Comparison of ENCODE assay signal across 14 cellular contexts in the genomic region with DNA sequence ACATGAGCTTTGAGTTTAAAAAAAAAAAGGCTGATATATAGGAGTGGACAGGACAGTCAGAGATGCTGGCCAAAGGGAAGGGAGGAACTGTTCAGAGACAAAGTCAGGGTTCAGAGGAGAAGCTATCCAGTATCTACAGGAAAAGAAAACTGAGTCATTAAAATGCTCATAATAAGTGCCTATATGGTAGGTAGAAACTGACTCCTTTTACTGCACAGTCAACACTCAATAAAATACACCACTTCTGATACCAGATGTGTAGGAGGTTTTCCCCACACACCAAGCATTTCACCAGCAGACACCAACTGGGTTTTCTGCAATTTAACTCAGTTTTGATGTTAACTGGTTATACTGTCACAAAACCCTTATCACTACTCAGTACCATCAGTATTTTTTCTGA. TPM values are rescaled to one million over a fixed set of nuclear protein-coding genes. Genes with fewer than 3 reads are reported as not detected.
DNase-seq lines count a peak whose midpoint lies in the region; ATAC-seq, FAIRE-seq and TF ChIP-seq lines count a peak whose summit lies in the region.
"Had no signal": no experiment of that assay in that cellular context is flagged by ENCODE, and none has a peak within 500 bp of the region (broad histone marks: within the 10 kb centered on the region; RNA-seq: fewer than 3 reads in every experiment).

No MANE protein-coding gene starts in this region.

- TF ChIP-seq POLR2A in GM12878 (IDR thresholded peaks at IDR 0.05; ENCODE audit: low read depth, low read length) = no peak

- RAD21 ChIA-PET in GM12878 (lab: Charles Lee; ENCODE audit: unreplicated experiment) = interaction anchor here (0.7 to 1.9 kb wide), 4 partner anchors 10 to 60 kb away, joined by 3 to 5 read pairs (median 3); no protein-coding TSS in a partner anchor

- H3K36me3 Mint-ChIP-seq in nephron progenitor cell (ENCODE audit: low read depth) = no peaks in the 10 kb centered on the region

- DNase-seq in GM12878 (ENCODE audit: low read depth, low spot score) = no peak
- DNase-seq in HEK293T (ENCODE audit: extremely low spot score) = no peak
- no peak for DNase-seq in nephron progenitor cell
- DNase-seq: effector CD4-positive, alpha-beta T cell; KG1; NCI-H187 treated with DMSO at 0.1 percent for 48 hours; NCI-H748 treated with DMSO at 0.1 percent for 48 hours had no signal

- H3K4me1 Mint-ChIP-seq in nephron progenitor cell = no peaks in the 10 kb centered on the region

- H3K4me2 ChIP-seq in GM12878 (ENCODE audit: control insufficient read depth, insufficient read depth) = no peak overlapping the region
- H3K4me2 ChIP-seq: BLaER1 treated with 17β-estradiol and CSF1 and Interleukin-3, amounts not matched to agents 10 nM and 100 nM had no signal

- peaks cover 4% of the 10 kb centered on the region; the same call in 2 of the 3 replicates for H3K9me3 ChIP-seq in GM12878 (replicated peaks; ENCODE audit: control insufficient read depth, insufficient read depth, low read length)
- H3K9me3 ChIP-seq: BLaER1 treated with 17β-estradiol and CSF1 and Interleukin-3, amounts not matched to agents 10 nM and 100 nM had no signal

- intact Hi-C loops in GM12878 (cut with micrococcal nuclease; ENCODE audit: unreplicated experiment) = no loop called here

- H3K4me1 ChIP-seq in GM12878 (ENCODE audit: control insufficient read depth, insufficient read depth, low read length) = peaks cover 9% of the 10 kb centered on the region

- ATAC-seq in GM18867 (IDR thresholded peaks at IDR 0.05; ENCODE audit: unreplicated experiment) = peak; percentile 54
- peak; percentile 55 for ATAC-seq in GM21529 (IDR thresholded peaks at IDR 0.05; ENCODE audit: unreplicated experiment)
- peak; percentile 53 for ATAC-seq in HG03103 (IDR thresholded peaks at IDR 0.05; ENCODE audit: low read depth, unreplicated experiment)
- ATAC-seq in GM12878 = peak; percentile 71
- no peak for ATAC-seq in HG03175 (IDR thresholded peaks at IDR 0.05; ENCODE audit: unreplicated experiment)

- no peaks in the 10 kb centered on the region for H3K27me3 ChIP-seq in GM12878 (replicated peaks in 1 of 2; ENCODE audit: control insufficient read depth in 2 of 2, insufficient read depth in 2 of 2, low read length in 1 of 2)
- H3K27me3 ChIP-seq: BLaER1 treated with 17β-estradiol and CSF1 and Interleukin-3, amounts not matched to agents 10 nM and 100 nM had no signal

- no peak for FAIRE-seq in GM12878 (lab: Jason Lieb, UNC)

- no peak overlapping the region for H3K9ac ChIP-seq in GM12878 (ENCODE audit: control insufficient read depth, insufficient read depth, low read length)
- H3K9ac ChIP-seq: BLaER1 treated with 17β-estradiol and CSF1 and Interleukin-3, amounts not matched to agents 10 nM and 100 nM had no signal

- BruUV-seq in GM12878 (replicated peaks; lab: Mats Ljungman, UMichigan) = no TSS peak

- H3K27ac Mint-ChIP-seq in nephron progenitor cell = no peak overlapping the region
- H3K27ac Mint-ChIP-seq: T-helper 1 cell treated with Interleukin-12 subunit alpha and Interleukin-12 subunit beta and Interleukin-4 antibody, amounts not matched to agents 30 μg/mL and 1 μg/mL, for 36 hours had no signal

- SMC1A ChIA-PET in GM12878 (lab: Charles Lee; ENCODE audit: uncharacterized antibody, unreplicated experiment) = interaction anchor here (0.8 to 1.9 kb wide), 8 partner anchors 8 to 78 kb away, joined by 3 to 7 read pairs (median 4); no protein-coding TSS in a partner anchor

- in situ Hi-C loops in GM12878 (cut with MboI) = no loop called here

- H4K20me1 ChIP-seq in GM12878 (ENCODE audit: control insufficient read depth, insufficient read depth) = no peaks in the 10 kb centered on the region
- H4K20me1 ChIP-seq: BLaER1 treated with 17β-estradiol and CSF1 and Interleukin-3, amounts not matched to agents 10 nM and 100 nM had no signal

- no peak for TF ChIP-seq EP300 in GM12878 (IDR thresholded peaks at IDR 0.05; ENCODE audit: borderline replicate concordance in 1 of 2, control insufficient read depth in 1 of 2, low read depth in 2 of 2, low read length in 2 of 2)

- H2AFZ ChIP-seq in GM12878 (ENCODE audit: control insufficient read depth, low read depth, low read length) = no peak overlapping the region

- H3K27ac ChIP-seq in GM12878 (ENCODE audit: control insufficient read depth, insufficient read depth) = no peak overlapping the region
- H3K27ac ChIP-seq: BLaER1 treated with 17β-estradiol and CSF1 and Interleukin-3, amounts not matched to agents 10 nM and 100 nM; RWPE1 had no signal

- no peaks in the 10 kb centered on the region for H3K9me3 Mint-ChIP-seq in nephron progenitor cell
- H3K9me3 Mint-ChIP-seq: T-helper 1 cell treated with Interleukin-12 subunit alpha and Interleukin-12 subunit beta and Interleukin-4 antibody, amounts not matched to agents 30 μg/mL and 1 μg/mL, for 36 hours had no signal

- POLR2A ChIA-PET in GM12878 (lab: Charles Lee) (interaction anchor here (0.9 to 1.1 kb wide), 3 partner anchors 11 to 24 kb away, joined by 3 read pairs; no protein-coding TSS in a partner anchor), HEK293T (lab: Yijun Ruan, JAX) (no interaction called here)

- TF ChIP-seq RAD21 in GM12878 (IDR thresholded peaks at IDR 0.05; ENCODE audit: insufficient read depth, low read depth, low read length) = no peak

- TF ChIP-seq CTCF in GM12878 (IDR thresholded peaks at IDR 0.05 in 2 of 3, conservative IDR thresholded peaks at IDR 0.05 in 1 of 3; ENCODE audit: control insufficient read depth in 2 of 3, extremely low read depth in 1 of 3, insufficient read depth in 1 of 3, low read depth in 3 of 3, low read length in 3 of 3) = no peak
- no peak for TF ChIP-seq CTCF in nephron progenitor cell (IDR thresholded peaks at IDR 0.05)

- no peaks in the 10 kb centered on the region for H3K79me2 ChIP-seq in GM12878 (ENCODE audit: control insufficient read depth, insufficient read depth, low read length)

- H3K4me3 ChIP-seq in GM12878 = no peak overlapping the region
- H3K4me3 ChIP-seq: BLaER1 treated with 17β-estradiol and CSF1 and Interleukin-3, amounts not matched to agents 10 nM and 100 nM had no signal

- no peaks in the 10 kb centered on the region for H3K27me3 Mint-ChIP-seq in nephron progenitor cell (ENCODE audit: low read depth, poor library complexity)

- no peaks in the 10 kb centered on the region for H3K36me3 ChIP-seq in GM12878 (ENCODE audit: control insufficient read depth in 2 of 2, insufficient read depth in 2 of 2, low read length in 1 of 2)
- H3K36me3 ChIP-seq: BLaER1 treated with 17β-estradiol and CSF1 and Interleukin-3, amounts not matched to agents 10 nM and 100 nM had no signal

- CTCF ChIA-PET in GM12878 (lab: Yijun Ruan, JAX) (interaction anchor here (0.6 to 1.6 kb wide), 6 partner anchors 9 to 288 kb away, joined by 3 to 9 read pairs (median 3); no protein-coding TSS in a partner anchor), HEK293T (lab: Yijun Ruan, JAX) (interaction anchor here (1.1 kb wide), 1 partner anchor 17 kb away, joined by 3 read pairs; no protein-coding TSS in a partner anchor)

- no peak overlapping the region for H3K4me3 Mint-ChIP-seq in nephron progenitor cell
- H3K4me3 Mint-ChIP-seq: T-helper 1 cell treated with Interleukin-12 subunit alpha and Interleukin-12 subunit beta and Interleukin-4 antibody, amounts not matched to agents 30 μg/mL and 1 μg/mL, for 36 hours had no signal

TF ChIP-seq in GM12878, 131 proteins besides CTCF, POLR2A, EP300 and RAD21 (continues in another document):
- TF ChIP-seq PAX8 (IDR thresholded peaks at IDR 0.05) (no peak), CREM (IDR thresholded peaks at IDR 0.05; ENCODE audit: low read depth) (no peak), NFIC (IDR thresholded peaks at IDR 0.05; ENCODE audit: low read depth, low read length) (no peak), POLR2AphosphoS2 (IDR thresholded peaks at IDR 0.05; ENCODE audit: low read depth, low read length) (no peak), BMI1 (IDR thresholded peaks at IDR 0.05; ENCODE audit: borderline replicate concordance) (no peak), ZNF622 (IDR thresholded peaks at IDR 0.05) (no peak)

TF ChIP-seq in HEK293T, 16 proteins besides CTCF, POLR2A, EP300 and RAD21 (continues in another document):
- TF ChIP-seq HDGF (IDR thresholded peaks at IDR 0.05; ENCODE audit: borderline replicate concordance) (no peak), SUZ12 (IDR thresholded peaks at IDR 0.05) (no peak), SP1 (IDR thresholded peaks at IDR 0.05) (no peak), FOXM1 (IDR thresholded peaks at IDR 0.05; ENCODE audit: borderline replicate concordance) (no peak), L3MBTL2 (conservative IDR thresholded peaks at IDR 0.05) (no peak), LEF1 (IDR thresholded peaks at IDR 0.05; ENCODE audit: borderline replicate concordance) (no peak), CTBP1 (IDR thresholded peaks at IDR 0.05; ENCODE audit: borderline replicate concordance) (no peak), ARNT (IDR thresholded peaks at IDR 0.05) (no peak), FOXK2 (IDR thresholded peaks at IDR 0.05) (no peak), TARDBP (IDR thresholded peaks at IDR 0.05) (no peak), ZNF384 (IDR thresholded peaks at IDR 0.05) (no peak)
- TF ChIP-seq, protein P1, sequence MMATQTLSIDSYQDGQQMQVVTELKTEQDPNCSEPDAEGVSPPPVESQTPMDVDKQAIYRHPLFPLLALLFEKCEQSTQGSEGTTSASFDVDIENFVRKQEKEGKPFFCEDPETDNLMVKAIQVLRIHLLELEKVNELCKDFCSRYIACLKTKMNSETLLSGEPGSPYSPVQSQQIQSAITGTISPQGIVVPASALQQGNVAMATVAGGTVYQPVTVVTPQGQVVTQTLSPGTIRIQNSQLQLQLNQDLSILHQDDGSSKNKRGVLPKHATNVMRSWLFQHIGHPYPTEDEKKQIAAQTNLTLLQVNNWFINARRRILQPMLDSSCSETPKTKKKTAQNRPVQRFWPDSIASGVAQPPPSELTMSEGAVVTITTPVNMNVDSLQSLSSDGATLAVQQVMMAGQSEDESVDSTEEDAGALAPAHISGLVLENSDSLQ (IDR thresholded peaks at IDR 0.05) = no peak

RNA-seq across cellular contexts. Expression of a gene that starts 32.9 kb away (rescaled TPM):
- total RNA-seq in GM12878 (2013; cell fraction: nucleolus; rRNA removed) = 5.7 and 5.9 TPM in 2 replicates
- total RNA-seq in GM12878 (2014; rRNA removed) (1.4 and 1.7 TPM in 2 replicates), GM12878 (2014; rRNA removed; fragmentation: Illumina TruSeq; extraction: Trizol) (1.8 and 1.9 TPM in 2 replicates), GM12878 (2021) (1.6 and 1.7 TPM in 2 replicates)
- polyA plus RNA-seq in GM12878 (2011; ENCODE audit: low read depth) = 0.26 TPM
- polyA plus RNA-seq in GM12878 (2011; rRNA removed) (2.4 and 3.6 TPM in 2 replicates), GM12878 (2014; fragmentation: Illumina TruSeq; extraction: Trizol) (1.3 and 1.7 TPM in 2 replicates), GM12878 (2014; fragmentation: Nextera tagmentation; extraction: Ambion mirVana) (under 1 TPM; 0.29 to 0.32 TPM), GM12878 (2014; rRNA removed) (1.1 and 1.2 TPM in 2 replicates), GM12878 (2016; fragmentation: Nextera tagmentation; extraction: Ambion mirVana) (under 1 TPM; 0.59 to 0.63 TPM)
- polyA plus RNA-seq in GM12878 (2011; cell fraction: cytosol; rRNA removed) = 0.72 and 0.75 TPM in 2 replicates
- 4.7 and 5.6 TPM in 2 replicates for polyA plus RNA-seq in GM12878 (2011; cell fraction: nucleus; rRNA removed)
- polyA plus RNA-seq in GM12878 (2012) = 0.31 and 0.79 TPM in 2 replicates
- polyA minus RNA-seq in GM12878 (2011; rRNA and poly(A)+ RNA removed) = 3.4 and 4.3 TPM in 2 replicates
- 1.2 and 1.4 TPM in 2 replicates for polyA minus RNA-seq in GM12878 (2011; cell fraction: cytosol; rRNA and poly(A)+ RNA removed)
- polyA minus RNA-seq in GM12878 (2011; cell fraction: nucleus; rRNA and poly(A)+ RNA removed) = 5.4 and 8.6 TPM in 2 replicates
